ENCODE assay signal across 8 cellular contexts in the genomic region with DNA sequence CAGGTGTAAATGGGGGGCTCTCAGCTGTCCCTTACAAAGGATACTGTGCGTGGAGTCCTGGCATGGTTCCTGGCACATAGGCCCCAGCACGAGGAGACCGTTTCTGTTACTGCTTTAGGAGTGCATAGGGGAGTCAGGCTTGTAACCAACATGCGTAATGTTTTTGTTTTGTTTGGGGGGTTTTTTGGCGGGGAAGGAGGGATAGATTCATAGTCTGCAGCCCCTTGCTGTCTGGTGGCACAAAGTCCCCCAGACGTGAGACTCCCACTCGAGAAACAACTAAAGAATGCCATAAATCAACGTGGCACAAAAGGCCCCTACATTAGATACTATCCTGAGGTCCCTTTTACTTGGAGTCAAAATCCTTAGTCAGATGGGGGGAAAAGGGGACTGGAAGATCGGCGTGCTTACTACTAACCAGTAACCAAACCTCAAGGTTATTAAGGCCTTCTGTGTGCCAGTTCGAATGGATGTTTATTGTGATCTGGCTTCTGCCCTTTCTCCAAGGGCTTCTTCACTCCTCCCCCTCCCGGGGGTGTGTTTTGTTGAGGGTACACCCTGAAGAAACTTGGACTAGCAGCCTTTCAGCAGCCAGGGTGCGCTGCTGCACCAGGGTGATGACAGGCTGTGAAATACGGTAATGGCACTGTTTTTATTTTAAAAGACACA. TPM values are rescaled to one million over a fixed set of nuclear protein-coding genes. Genes with fewer than 3 reads are reported as not detected.
DNase-seq lines count a peak whose midpoint lies in the region; ATAC-seq, FAIRE-seq and TF ChIP-seq lines count a peak whose summit lies in the region.

No MANE protein-coding gene starts in this region.

- H3K36me3 Mint-ChIP-seq in activated CD4-positive, alpha-beta T cell treated with anti-CD3 and anti-CD28 coated beads, Interleukin-2, amount 10 ng/mL, durations not matched to agents 24 days and 14 days (ENCODE audit: low read depth) = peaks cover 45% of the 10 kb centered on the region

- peak; percentile 97 for TF ChIP-seq CTCF in A549 (IDR thresholded peaks at IDR 0.05)
- TF ChIP-seq CTCF in HepG2 (CRISPR knock-in tag; IDR thresholded peaks at IDR 0.05) = peak; percentile 91

- ATAC-seq in A549 (peak; percentile 63 to 74), GM18861 (IDR thresholded peaks at IDR 0.05; ENCODE audit: unreplicated experiment) (peak; percentile 35), HG03457 (IDR thresholded peaks at IDR 0.05; ENCODE audit: unreplicated experiment) (peak; percentile 30), HepG2 (peak; percentile 68)

- TF ChIP-seq POLR2A in A549 (IDR thresholded peaks at IDR 0.05; ENCODE audit: low read length) (no peak), HepG2 (IDR thresholded peaks at IDR 0.05; ENCODE audit: insufficient read depth in 1 of 2, low read depth in 2 of 2, low read length in 2 of 2) (0 out of 4 replicates have a peak, but pooled peaks of 1 of the 2 experiments have one; percentile 26)

- H3K4me1 Mint-ChIP-seq in activated CD4-positive, alpha-beta T cell treated with anti-CD3 and anti-CD28 coated beads, Interleukin-2, amount 10 ng/mL, durations not matched to agents 24 days and 14 days = peaks cover 35% of the 10 kb centered on the region

- H3K27ac Mint-ChIP-seq in activated CD4-positive, alpha-beta T cell treated with anti-CD3 and anti-CD28 coated beads, Interleukin-2, amount 10 ng/mL, durations not matched to agents 24 days and 14 days = peak overlapping the region; percentile 100

- peak; percentile 91 to 95 for TF ChIP-seq RAD21 in A549 (conservative IDR thresholded peaks at IDR 0.05 in 1 of 2, IDR thresholded peaks at IDR 0.05 in 1 of 2)
- peak; percentile 77 for TF ChIP-seq RAD21 in HepG2 (CRISPR knock-in tag; IDR thresholded peaks at IDR 0.05)

- intact Hi-C loops in activated CD4-positive, alpha-beta T cell treated with anti-CD3 and anti-CD28 coated beads, Interleukin-2, amount 10 ng/mL, durations not matched to agents 24 days and 14 days (cut with micrococcal nuclease) = loop anchor here (1.0 to 5.0 kb wide), 10 partner anchors 55 to 1470 kb away; partner anchors contain the start of genes ALKBH2, CRY1, SELPLG and SSH1
- intact Hi-C loops in HepG2 (cut with micrococcal nuclease; ENCODE audit: unreplicated experiment) = loop anchor here (1.0 to 5.0 kb wide), 5 partner anchors 55 to 388 kb away; partner anchors contain the start of genes CORO1C and SSH1

- H3K27ac ChIP-seq in A549 = peak overlapping the region; percentile 91 to 95
- peak overlapping the region; percentile 97 for H3K27ac ChIP-seq in HepG2 (ENCODE audit: extremely low read length, insufficient read depth, low read length)

- peaks cover 7% of the 10 kb centered on the region for H4K20me1 ChIP-seq in HepG2 (ENCODE audit: insufficient read depth, low read length)

- H3K9me3 ChIP-seq in A549 = no peaks in the 10 kb centered on the region
- H3K9me3 ChIP-seq in HepG2 (ENCODE audit: low read length) = no peaks in the 10 kb centered on the region

- no peaks in the 10 kb centered on the region for H3K27me3 Mint-ChIP-seq in activated CD4-positive, alpha-beta T cell treated with anti-CD3 and anti-CD28 coated beads, Interleukin-2, amount 10 ng/mL, durations not matched to agents 24 days and 14 days

- no peaks in the 10 kb centered on the region; a peak in 1 of 5 replicates for H3K27me3 ChIP-seq in HepG2 (ENCODE audit: control insufficient read depth in 1 of 2, insufficient read depth in 2 of 2, low read length in 2 of 2)

- no peaks in the 10 kb centered on the region for H3K9me3 Mint-ChIP-seq in activated CD4-positive, alpha-beta T cell treated with anti-CD3 and anti-CD28 coated beads, Interleukin-2, amount 10 ng/mL, durations not matched to agents 24 days and 14 days

- H3K9ac ChIP-seq in HepG2 (ENCODE audit: insufficient read depth, low read depth, low read length) = peak overlapping the region; percentile 92

- H2AFZ ChIP-seq in HepG2 (ENCODE audit: low read length) = no peak overlapping the region

- H3K4me3 ChIP-seq in A549 = peak overlapping the region; percentile 82
- H3K4me3 ChIP-seq in HepG2 (replicated peaks in 1 of 3; ENCODE audit: insufficient read depth in 1 of 3, low read depth in 2 of 3, low read length in 3 of 3) = peak overlapping the region; percentile 92 to 99 (median 96)

- H3K4me2 ChIP-seq in A549 (peak overlapping the region; percentile 83), HepG2 (ENCODE audit: low read depth, low read length) (peak overlapping the region; percentile 85)

- CTCF ChIA-PET in A549 (lab: Yijun Ruan, JAX) (interaction anchor here (0.8 to 22.8 kb wide), 23 partner anchors 10 to 533 kb away, joined by 3 to 533 read pairs (median 4); no protein-coding TSS in a partner anchor), HepG2 (lab: Yijun Ruan, JAX; ENCODE audit: low intra/inter-chr PET ratio, low total read pairs) (interaction anchor here (0.8 to 3.9 kb wide), 3 partner anchors 55 to 240 kb away, joined by 3 to 45 read pairs (median 11); no protein-coding TSS in a partner anchor)

- DNase-seq in A549 (ENCODE audit: low read depth in 1 of 2, low spot score in 1 of 2) = peak; percentile 89 to 97
- DNase-seq in NCI-H526 (lab: John Stamatoyannopoulos, UW) = peak; percentile 79 to 80
- DNase-seq in activated CD4-positive, alpha-beta T cell treated with anti-CD3 and anti-CD28 coated beads, Interleukin-2, amount 10 ng/mL, durations not matched to agents 24 days and 14 days = peak; percentile 96
- DNase-seq in dedifferentiated amniotic fluid mesenchymal stem cell (ENCODE audit: extremely low spot score) = peak; percentile 95
- DNase-seq in HepG2 (ENCODE audit: low spot score) = peak; percentile 83
- peak; percentile 74 to 78 for DNase-seq in stimulated activated CD4-positive, alpha-beta T cell treated with anti-CD3 and anti-CD28 coated beads, Interleukin-2, amount 100 ng/mL, for 48 hours

- TSS peak; percentile 54 for BruUV-seq in HepG2 (replicated peaks; lab: Mats Ljungman, UMichigan)

- H3K79me2 ChIP-seq in HepG2 (ENCODE audit: insufficient read depth, low read length) = peaks cover 44% of the 10 kb centered on the region

- POLR2A ChIA-PET in A549 (lab: Yijun Ruan, JAX) (interaction anchor here (1.2 to 1.6 kb wide), 3 partner anchors 55 to 57 kb away, joined by 3 to 11 read pairs (median 3); no protein-coding TSS in a partner anchor), HepG2 (lab: Yijun Ruan, JAX) (interaction anchor here (0.9 to 1.3 kb wide), 5 partner anchors 37 to 72 kb away, joined by 3 to 13 read pairs (median 3); no protein-coding TSS in a partner anchor)

- in situ Hi-C loops in HepG2 (cut with HindIII; ENCODE audit: extremely low pct_ligation_motif_present, low pct_unique_long_range_greater_than_20kb) = loop anchor here (10.0 kb wide), 1 partner anchor 242 kb away; no protein-coding TSS in a partner anchor

- FAIRE-seq in A549 (lab: Jason Lieb, UNC) (no peak), HepG2 (lab: Jason Lieb, UNC) (peak; percentile 96)

- TF ChIP-seq EP300 in A549 (IDR thresholded peaks at IDR 0.05) = no peak
- TF ChIP-seq EP300 in HepG2 (IDR thresholded peaks at IDR 0.05; ENCODE audit: low read depth in 2 of 2, low read length in 2 of 2) = no peak
- TF ChIP-seq EP300 in HepG2 (CRISPR knock-in tag; IDR thresholded peaks at IDR 0.05; ENCODE audit: borderline replicate concordance) = no peak; the same call in 1 of the 2 replicates

- peak overlapping the region; percentile 99 for H3K4me3 Mint-ChIP-seq in activated CD4-positive, alpha-beta T cell treated with anti-CD3 and anti-CD28 coated beads, Interleukin-2, amount 10 ng/mL, durations not matched to agents 24 days and 14 days

- peaks cover 36% of the 10 kb centered on the region for H3K4me1 ChIP-seq in A549
- H3K4me1 ChIP-seq in HepG2 (ENCODE audit: insufficient read depth, low read length) = peaks cover 23% of the 10 kb centered on the region

- WGBS in A549 (ENCODE audit: missing lambda C conversion rate) = 4% methylated on average over 14 of the region's 14 CpGs
- WGBS in HepG2 (ENCODE audit: low lambda C conversion rate) = 1% methylated on average over 12 of the region's 14 CpGs

- H3K36me3 ChIP-seq in HepG2 (replicated peaks in 1 of 2; ENCODE audit: control insufficient read depth in 1 of 2, insufficient read depth in 2 of 2, low read length in 2 of 2) = peaks cover 18 to 45% of the 10 kb centered on the region in 2 experiments

RNA-seq across cellular contexts. Expression of gene ISCU, which starts 0.9 kb away (rescaled TPM):
- 174 and 177 TPM in 2 replicates for polyA plus RNA-seq in A549 (2011; rRNA removed)
- 81.6 and 86.3 TPM in 2 replicates for polyA plus RNA-seq in A549 (2012; cell fraction: cytosol; rRNA removed)
- polyA plus RNA-seq in A549 (2012; cell fraction: nucleus; rRNA removed) = 33.9 and 64.2 TPM in 2 replicates
- polyA plus RNA-seq in A549 (2017; fragmentation: RNase III; extraction: RNeasy Plus Mini Kit Qiagen cat#74134 plus additional on column Dnase treatment) = 97.1 to 101 TPM (median 97.5 TPM) in 3 replicates
- 42.4 and 60.2 TPM in 2 replicates for polyA minus RNA-seq in A549 (2011; rRNA and poly(A)+ RNA removed)
- total RNA-seq in activated CD4-positive, alpha-beta T cell treated with anti-CD3 and anti-CD28 coated beads, Interleukin-2, amount 10 ng/mL, durations not matched to agents 24 days and 14 days = 61.5 and 66.1 TPM in 2 replicates
- 107 and 131 TPM in 2 replicates for total RNA-seq in HepG2 (2016; rRNA removed; fragmentation: Illumina TruSeq; extraction: Trizol)
- total RNA-seq in HepG2 (2016; cell fraction: cytosol; rRNA removed; fragmentation: Illumina TruSeq; extraction: Trizol; ENCODE audit: low read depth) = 132 and 143 TPM in 2 replicates
- 110 and 134 TPM in 2 replicates for total RNA-seq in HepG2 (2016; cell fraction: insoluble cytoplasmic fraction; rRNA removed; fragmentation: Illumina TruSeq; extraction: Trizol)
- total RNA-seq in HepG2 (2016; cell fraction: membrane; rRNA removed; fragmentation: Illumina TruSeq; extraction: Trizol) = 177 and 190 TPM in 2 replicates
- 57.1 and 61.7 TPM in 2 replicates for total RNA-seq in HepG2 (2016; cell fraction: nucleus; rRNA removed; fragmentation: Illumina TruSeq; extraction: Trizol)
- 85.9 and 94.4 TPM in 2 replicates for polyA plus RNA-seq in HepG2 (2011; rRNA removed)
- 52.6 and 73.1 TPM in 2 replicates for polyA plus RNA-seq in HepG2 (2011; cell fraction: cytosol; rRNA removed)
- polyA plus RNA-seq in HepG2 (2011; cell fraction: nucleus; rRNA removed) = 109 and 121 TPM in 2 replicates
- polyA plus RNA-seq in HepG2 (2012) = 68.8 and 75.6 TPM in 2 replicates
- polyA plus RNA-seq in HepG2 (2016; cell fraction: cytosol; fragmentation: Illumina TruSeq; extraction: Trizol; ENCODE audit: low read depth) = 179 and 208 TPM in 2 replicates
- 160 and 163 TPM in 2 replicates for polyA plus RNA-seq in HepG2 (2016; cell fraction: insoluble cytoplasmic fraction; fragmentation: Illumina TruSeq; extraction: Trizol; ENCODE audit: low read depth)
- polyA plus RNA-seq in HepG2 (2016; cell fraction: membrane; fragmentation: Illumina TruSeq; extraction: Trizol; ENCODE audit: low read depth) = 188 and 198 TPM in 2 replicates
- polyA plus RNA-seq in HepG2 (2016; cell fraction: nucleus; fragmentation: Illumina TruSeq; extraction: Trizol; ENCODE audit: insufficient read depth, low read depth) = 121 and 125 TPM in 2 replicates
- 27.0 and 56.6 TPM in 2 replicates for polyA minus RNA-seq in HepG2 (2011; rRNA and poly(A)+ RNA removed; ENCODE audit: low replicate concordance)
- polyA minus RNA-seq in HepG2 (2011; cell fraction: cytosol; rRNA and poly(A)+ RNA removed) = 22.4 and 23.6 TPM in 2 replicates
- 41.3 and 43.5 TPM in 2 replicates for polyA minus RNA-seq in HepG2 (2011; cell fraction: nucleus; rRNA and poly(A)+ RNA removed)

RNA-seq across cellular contexts. Expression of gene SART3, which starts 2.3 kb away (rescaled TPM):
- polyA plus RNA-seq in A549 (2011; rRNA removed) (51.8 and 52.7 TPM in 2 replicates), A549 (2017; fragmentation: RNase III; extraction: RNeasy Plus Mini Kit Qiagen cat#74134 plus additional on column Dnase treatment) (77.2 to 83.2 TPM (median 81.5 TPM) in 3 replicates), HepG2 (2011; rRNA removed) (15.3 and 16.1 TPM in 2 replicates)
- polyA plus RNA-seq in A549 (2012; cell fraction: cytosol; rRNA removed) = 27.4 and 33.8 TPM in 2 replicates
- polyA plus RNA-seq in A549 (2012; cell fraction: nucleus; rRNA removed) = 33.0 and 47.5 TPM in 2 replicates
- polyA minus RNA-seq in A549 (2011; rRNA and poly(A)+ RNA removed) = 53.1 and 59.4 TPM in 2 replicates
- 89.1 and 90.5 TPM in 2 replicates for total RNA-seq in activated CD4-positive, alpha-beta T cell treated with anti-CD3 and anti-CD28 coated beads, Interleukin-2, amount 10 ng/mL, durations not matched to agents 24 days and 14 days
- 60.7 and 69.9 TPM in 2 replicates for total RNA-seq in HepG2 (2016; rRNA removed; fragmentation: Illumina TruSeq; extraction: Trizol)
- 21.9 and 27.2 TPM in 2 replicates for total RNA-seq in HepG2 (2016; cell fraction: cytosol; rRNA removed; fragmentation: Illumina TruSeq; extraction: Trizol; ENCODE audit: low read depth)
- total RNA-seq in HepG2 (2016; cell fraction: insoluble cytoplasmic fraction; rRNA removed; fragmentation: Illumina TruSeq; extraction: Trizol) = 55.9 and 75.2 TPM in 2 replicates
- total RNA-seq in HepG2 (2016; cell fraction: membrane; rRNA removed; fragmentation: Illumina TruSeq; extraction: Trizol) = 19.7 and 22.5 TPM in 2 replicates
- 77.0 and 82.1 TPM in 2 replicates for total RNA-seq in HepG2 (2016; cell fraction: nucleus; rRNA removed; fragmentation: Illumina TruSeq; extraction: Trizol)
- polyA plus RNA-seq in HepG2 (2011; cell fraction: cytosol; rRNA removed) = 8.3 and 9.4 TPM in 2 replicates
- polyA plus RNA-seq in HepG2 (2011; cell fraction: nucleus; rRNA removed) = 27.3 and 39.2 TPM in 2 replicates
- 26.6 and 31.2 TPM in 2 replicates for polyA plus RNA-seq in HepG2 (2012)
- 2.3 and 2.5 TPM in 2 replicates for polyA plus RNA-seq in HepG2 (2016; cell fraction: cytosol; fragmentation: Illumina TruSeq; extraction: Trizol; ENCODE audit: low read depth)
- polyA plus RNA-seq in HepG2 (2016; cell fraction: insoluble cytoplasmic fraction; fragmentation: Illumina TruSeq; extraction: Trizol; ENCODE audit: low read depth) = 35.5 and 40.7 TPM in 2 replicates
- polyA plus RNA-seq in HepG2 (2016; cell fraction: membrane; fragmentation: Illumina TruSeq; extraction: Trizol; ENCODE audit: low read depth) = 5.1 and 6.5 TPM in 2 replicates
- 53.6 and 61.3 TPM in 2 replicates for polyA plus RNA-seq in HepG2 (2016; cell fraction: nucleus; fragmentation: Illumina TruSeq; extraction: Trizol; ENCODE audit: insufficient read depth, low read depth)
- polyA minus RNA-seq in HepG2 (2011; rRNA and poly(A)+ RNA removed; ENCODE audit: low replicate concordance) = 27.4 and 45.1 TPM in 2 replicates
- polyA minus RNA-seq in HepG2 (2011; cell fraction: cytosol; rRNA and poly(A)+ RNA removed) = 11.9 and 15.4 TPM in 2 replicates
- polyA minus RNA-seq in HepG2 (2011; cell fraction: nucleus; rRNA and poly(A)+ RNA removed) = 155 and 179 TPM in 2 replicates

RNA-seq across cellular contexts. Expression of gene TMEM119, which starts 34.6 kb away (rescaled TPM):
- not detected in 2 replicates for polyA plus RNA-seq in A549 (2011; rRNA removed)
- not detected in 2 replicates for polyA plus RNA-seq in A549 (2012; cell fraction: cytosol; rRNA removed)
- not detected in 2 replicates for polyA plus RNA-seq in A549 (2012; cell fraction: nucleus; rRNA removed)
- polyA plus RNA-seq in A549 (2017; fragmentation: RNase III; extraction: RNeasy Plus Mini Kit Qiagen cat#74134 plus additional on column Dnase treatment) = not detected in 3 replicates
- polyA minus RNA-seq in A549 (2011; rRNA and poly(A)+ RNA removed) = not detected in 2 replicates
- 0.47 TPM in 1 of 2 replicates, not detected in the other for total RNA-seq in activated CD4-positive, alpha-beta T cell treated with anti-CD3 and anti-CD28 coated beads, Interleukin-2, amount 10 ng/mL, durations not matched to agents 24 days and 14 days
- not detected in 2 replicates for total RNA-seq in HepG2 (2016; rRNA removed; fragmentation: Illumina TruSeq; extraction: Trizol)
- total RNA-seq in HepG2 (2016; cell fraction: cytosol; rRNA removed; fragmentation: Illumina TruSeq; extraction: Trizol; ENCODE audit: low read depth) = not detected in 2 replicates
- not detected in 2 replicates for total RNA-seq in HepG2 (2016; cell fraction: insoluble cytoplasmic fraction; rRNA removed; fragmentation: Illumina TruSeq; extraction: Trizol)
- total RNA-seq in HepG2 (2016; cell fraction: membrane; rRNA removed; fragmentation: Illumina TruSeq; extraction: Trizol) = not detected in 2 replicates
- total RNA-seq in HepG2 (2016; cell fraction: nucleus; rRNA removed; fragmentation: Illumina TruSeq; extraction: Trizol) = not detected in 2 replicates
- not detected in 2 replicates for polyA plus RNA-seq in HepG2 (2011; rRNA removed)
- not detected in 2 replicates for polyA plus RNA-seq in HepG2 (2011; cell fraction: cytosol; rRNA removed)
- not detected in 2 replicates for polyA plus RNA-seq in HepG2 (2011; cell fraction: nucleus; rRNA removed)
- polyA plus RNA-seq in HepG2 (2012) = not detected in 2 replicates
- polyA plus RNA-seq in HepG2 (2016; cell fraction: cytosol; fragmentation: Illumina TruSeq; extraction: Trizol; ENCODE audit: low read depth) = not detected in 2 replicates
- polyA plus RNA-seq in HepG2 (2016; cell fraction: insoluble cytoplasmic fraction; fragmentation: Illumina TruSeq; extraction: Trizol; ENCODE audit: low read depth) = not detected in 2 replicates
- polyA plus RNA-seq in HepG2 (2016; cell fraction: membrane; fragmentation: Illumina TruSeq; extraction: Trizol; ENCODE audit: low read depth) = not detected in 2 replicates
- not detected in 2 replicates for polyA plus RNA-seq in HepG2 (2016; cell fraction: nucleus; fragmentation: Illumina TruSeq; extraction: Trizol; ENCODE audit: insufficient read depth, low read depth)
- polyA minus RNA-seq in HepG2 (2011; rRNA and poly(A)+ RNA removed; ENCODE audit: low replicate concordance) = not detected in 2 replicates
- not detected in 2 replicates for polyA minus RNA-seq in HepG2 (2011; cell fraction: cytosol; rRNA and poly(A)+ RNA removed)
- not detected in 2 replicates for polyA minus RNA-seq in HepG2 (2011; cell fraction: nucleus; rRNA and poly(A)+ RNA removed)

RNA-seq across cellular contexts. Expression of gene FICD, which starts 48.2 kb away (rescaled TPM):
- polyA plus RNA-seq in A549 (2011; rRNA removed) = 1.7 and 4.8 TPM in 2 replicates
- 0.71 and 0.95 TPM in 2 replicates for polyA plus RNA-seq in A549 (2012; cell fraction: cytosol; rRNA removed)
- polyA plus RNA-seq in A549 (2012; cell fraction: nucleus; rRNA removed) = 1.3 and 1.4 TPM in 2 replicates
- 1.9 to 2.5 TPM (median 2.1 TPM) in 3 replicates for polyA plus RNA-seq in A549 (2017; fragmentation: RNase III; extraction: RNeasy Plus Mini Kit Qiagen cat#74134 plus additional on column Dnase treatment)
- 8.2 and 9.8 TPM in 2 replicates for polyA minus RNA-seq in A549 (2011; rRNA and poly(A)+ RNA removed)
- 5.9 and 6.6 TPM in 2 replicates for total RNA-seq in activated CD4-positive, alpha-beta T cell treated with anti-CD3 and anti-CD28 coated beads, Interleukin-2, amount 10 ng/mL, durations not matched to agents 24 days and 14 days
- 1.1 and 3.0 TPM in 2 replicates for total RNA-seq in HepG2 (2016; rRNA removed; fragmentation: Illumina TruSeq; extraction: Trizol)
- total RNA-seq in HepG2 (2016; cell fraction: cytosol; rRNA removed; fragmentation: Illumina TruSeq; extraction: Trizol; ENCODE audit: low read depth) = 0.35 and 0.71 TPM in 2 replicates
- 1.1 and 2.7 TPM in 2 replicates for total RNA-seq in HepG2 (2016; cell fraction: insoluble cytoplasmic fraction; rRNA removed; fragmentation: Illumina TruSeq; extraction: Trizol)
- 0.96 and 1.4 TPM in 2 replicates for total RNA-seq in HepG2 (2016; cell fraction: membrane; rRNA removed; fragmentation: Illumina TruSeq; extraction: Trizol)
- 4.3 and 5.0 TPM in 2 replicates for total RNA-seq in HepG2 (2016; cell fraction: nucleus; rRNA removed; fragmentation: Illumina TruSeq; extraction: Trizol)
- 0.99 and 1.2 TPM in 2 replicates for polyA plus RNA-seq in HepG2 (2011; rRNA removed)
- polyA plus RNA-seq in HepG2 (2011; cell fraction: cytosol; rRNA removed) = 1.1 and 1.4 TPM in 2 replicates
- 2.7 and 3.4 TPM in 2 replicates for polyA plus RNA-seq in HepG2 (2011; cell fraction: nucleus; rRNA removed)
- polyA plus RNA-seq in HepG2 (2012) = 2.5 and 2.6 TPM in 2 replicates
- 0.19 and 0.40 TPM in 2 replicates for polyA plus RNA-seq in HepG2 (2016; cell fraction: cytosol; fragmentation: Illumina TruSeq; extraction: Trizol; ENCODE audit: low read depth)
- 0.85 and 1.5 TPM in 2 replicates for polyA plus RNA-seq in HepG2 (2016; cell fraction: insoluble cytoplasmic fraction; fragmentation: Illumina TruSeq; extraction: Trizol; ENCODE audit: low read depth)
- 0.32 and 0.69 TPM in 2 replicates for polyA plus RNA-seq in HepG2 (2016; cell fraction: membrane; fragmentation: Illumina TruSeq; extraction: Trizol; ENCODE audit: low read depth)
- 3.1 TPM in 2 replicates for polyA plus RNA-seq in HepG2 (2016; cell fraction: nucleus; fragmentation: Illumina TruSeq; extraction: Trizol; ENCODE audit: insufficient read depth, low read depth)
- 4.5 and 6.7 TPM in 2 replicates for polyA minus RNA-seq in HepG2 (2011; rRNA and poly(A)+ RNA removed; ENCODE audit: low replicate concordance)
- 2.0 and 2.5 TPM in 2 replicates for polyA minus RNA-seq in HepG2 (2011; cell fraction: cytosol; rRNA and poly(A)+ RNA removed)
- polyA minus RNA-seq in HepG2 (2011; cell fraction: nucleus; rRNA and poly(A)+ RNA removed) = 3.1 and 4.8 TPM in 2 replicates

Comparison
In these comparisons a context has a peak if more than half of its experiments do, and no peak if none do; other contexts are left out.
1. Peak in every context shown above with its lines: DNase-seq, ATAC-seq, H3K4me3 ChIP-seq and H3K27ac ChIP-seq.